8 cellular contexts compared by ENCODE assay signal in genomic region chr7:28853834-28854749, GRCh38.
DNase-seq lines count a peak whose midpoint lies in the region; ATAC-seq and TF ChIP-seq lines count a peak whose summit lies in the region.

No MANE protein-coding gene starts in this region.

- H3K36me3 ChIP-seq in DND-41 (ENCODE audit: insufficient read depth, low read length) (no peaks in the 10 kb centered on the region), RWPE2 (ENCODE audit: low read depth) (no peaks in the 10 kb centered on the region), osteoblast (ENCODE audit: insufficient read depth, low read length) (no peaks in the 10 kb centered on the region), thymus (ENCODE audit: control insufficient read depth, insufficient read depth) (no peaks in the 10 kb centered on the region)

- DNase-seq in DND-41 (peak; percentile 40), KG1 (lab: John Stamatoyannopoulos, UW) (peak; percentile 45), RWPE2 (ENCODE audit: low spot score) (peak; percentile 62), head of caudate nucleus (peak; percentile 71 to 95 (median 88)), osteoblast (ENCODE audit: insufficient read length, low spot score, missing footprints) (peak; percentile 92)
- DNase-seq in activated naive CD4-positive, alpha-beta T cell (lab: John Stamatoyannopoulos, UW): peak; percentile 11 to 56 (median 35)

- no peaks in the 10 kb centered on the region for H4K20me1 ChIP-seq in DND-41 (ENCODE audit: insufficient read depth, low read length)
- no peaks in the 10 kb centered on the region for H4K20me1 ChIP-seq in osteoblast (ENCODE audit: insufficient read depth, low read length)

- no peak overlapping the region for H2AFZ ChIP-seq in DND-41 (ENCODE audit: low read depth, low read length)
- peak overlapping the region; percentile 81 for H2AFZ ChIP-seq in osteoblast (ENCODE audit: low read length)

- H3K79me2 ChIP-seq in DND-41 (ENCODE audit: insufficient read depth, low read length): no peaks in the 10 kb centered on the region
- H3K79me2 ChIP-seq in osteoblast (ENCODE audit: insufficient read depth, low read length): no peaks in the 10 kb centered on the region

- H3K4me1 ChIP-seq in DND-41 (ENCODE audit: insufficient read depth, low read length) (no peaks in the 10 kb centered on the region), RWPE2 (ENCODE audit: insufficient read depth, poor library complexity, severe bottlenecking) (peaks cover 21% of the 10 kb centered on the region), osteoblast (ENCODE audit: insufficient read depth, low read length) (peaks cover 39% of the 10 kb centered on the region), thymus (ENCODE audit: control insufficient read depth, insufficient read depth, low read length) (peaks cover 3% of the 10 kb centered on the region)

- no peak overlapping the region for H3K27ac ChIP-seq in DND-41 (ENCODE audit: low read length)
- H3K27ac ChIP-seq in RWPE2 (ENCODE audit: poor library complexity, severe bottlenecking): no peak overlapping the region
- H3K27ac ChIP-seq in osteoblast (ENCODE audit: low read depth, low read length): peak overlapping the region; percentile 21
- H3K27ac ChIP-seq in thymus (ENCODE audit: low read depth): no peak overlapping the region

- 9% methylated on average over 63 of the region's 63 CpGs for WGBS in thymus

- peaks cover 5% of the 10 kb centered on the region for H3K27me3 ChIP-seq in DND-41 (ENCODE audit: insufficient read depth, low read length, poor library complexity)
- H3K27me3 ChIP-seq in RWPE2 (ENCODE audit: insufficient read depth, poor library complexity, severe bottlenecking): no peaks in the 10 kb centered on the region
- peaks cover 36% of the 10 kb centered on the region for H3K27me3 ChIP-seq in osteoblast (ENCODE audit: insufficient read depth, low read length)
- H3K27me3 ChIP-seq in thymus (ENCODE audit: control insufficient read depth, insufficient read depth): peaks cover 18% of the 10 kb centered on the region

- TF ChIP-seq CTCF in DND-41 (IDR thresholded peaks at IDR 0.05; ENCODE audit: borderline replicate concordance, extremely low read depth, low read length, poor library complexity, severe bottlenecking) (peak; percentile 39), RWPE2 (IDR thresholded peaks at IDR 0.05; ENCODE audit: poor library complexity, severe bottlenecking) (peak; percentile 89), osteoblast (IDR thresholded peaks at IDR 0.05; ENCODE audit: extremely low read depth, low read depth, low read length) (peak; percentile 69)

- no peak overlapping the region for H3K9ac ChIP-seq in DND-41 (ENCODE audit: low read depth, low read length)

- H3K9me3 ChIP-seq in DND-41 (ENCODE audit: insufficient read depth, low read length, severe bottlenecking) (no peaks in the 10 kb centered on the region), RWPE2 (ENCODE audit: severe bottlenecking) (no peaks in the 10 kb centered on the region), osteoblast (ENCODE audit: low read depth, low read length) (no peaks in the 10 kb centered on the region), thymus (ENCODE audit: control insufficient read depth) (no peaks in the 10 kb centered on the region)

- intact Hi-C loops in head of caudate nucleus (cut with DNase I): loop anchor here (2.0 to 10.0 kb wide), 3 partner anchors 167 to 467 kb away; no protein-coding TSS in a partner anchor

- H3K4me3 ChIP-seq in DND-41 (ENCODE audit: low read depth in 1 of 2, low read length in 2 of 2) (no peak overlapping the region), RWPE2 (ENCODE audit: severe bottlenecking) (peak overlapping the region; percentile 25), osteoblast (ENCODE audit: insufficient read depth, low read length) (peak overlapping the region; percentile 74), thymus (ENCODE audit: low read length) (peak overlapping the region; percentile 49)

- H3K4me2 ChIP-seq in DND-41 (ENCODE audit: insufficient read depth, low read length) (no peak overlapping the region), osteoblast (ENCODE audit: insufficient read depth, low read length) (peak overlapping the region; percentile 86)

- peak; percentile 81 for ATAC-seq in DND-41 (ENCODE audit: insufficient read depth, low read depth)
- peak; percentile 99 for ATAC-seq in GM21737 (IDR thresholded peaks at IDR 0.05; ENCODE audit: unreplicated experiment)
- peak; percentile 68 for ATAC-seq in RWPE2 (ENCODE audit: low read depth)

Comparison
In these comparisons a context has a peak if more than half of its experiments do, and no peak if none do; other contexts are left out.
1. DNase-seq: peak in every context shown above with its lines; median percentile 92 in osteoblast; 88 in head of caudate nucleus; 62 in RWPE2; 45 in KG1; 40 in DND-41; 35 in activated naive CD4-positive, alpha-beta T cell.
2. H3K4me3 ChIP-seq: peak in RWPE2 (single experiment), osteoblast (single experiment) and thymus (single experiment); none in DND-41 (0 of 2).
3. CTCF ChIP-seq: peak in every context shown above with its lines; median percentile 89 in RWPE2; 69 in osteoblast; 39 in DND-41.
4. Peak in every context shown above with its lines, with median percentiles within 50 percentile points of each other: ATAC-seq.